ENCODE assay signal across 1 cellular context in genomic region chr9:6194934-6195333, GRCh38.
TF ChIP-seq lines count a peak whose summit lies in the region.

No MANE protein-coding gene starts in this region.

TF ChIP-seq in SK-N-SH, 30 proteins besides CTCF, POLR2A, EP300 and RAD21:
- no peak for TF ChIP-seq REST (IDR thresholded peaks at IDR 0.05; ENCODE audit: low read depth, low read length)
